ENCODE assay signal across 24 cellular contexts in the genomic region with DNA sequence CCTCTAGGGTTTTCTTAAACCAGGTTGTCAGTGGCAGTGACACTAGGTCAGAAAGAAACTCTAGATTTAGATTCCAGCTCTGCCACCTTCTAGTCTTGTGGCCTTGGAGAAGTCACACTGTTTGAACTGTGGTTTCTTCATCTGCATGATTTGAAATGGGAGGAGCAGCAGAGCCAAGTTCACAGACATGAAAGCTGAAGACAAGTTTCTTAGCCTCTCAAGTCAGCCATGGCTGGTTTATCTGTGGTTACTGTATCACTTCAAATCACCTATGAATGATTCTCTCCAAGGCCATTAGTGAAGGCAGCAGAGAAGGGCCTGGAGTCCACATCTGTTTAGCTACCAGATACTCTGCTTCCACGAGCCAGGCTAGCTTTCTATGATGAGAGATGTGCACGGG. TPM values are rescaled to one million over a fixed set of nuclear protein-coding genes. Genes with fewer than 3 reads are reported as not detected.
A peak's percentile ranks its signal among the peaks of the same experiment; 100 is the strongest.
DNase-seq lines count a peak whose midpoint lies in the region; ATAC-seq, FAIRE-seq and TF ChIP-seq lines count a peak whose summit lies in the region.
"Had no signal": no experiment of that assay in that cellular context is flagged by ENCODE, and none has a peak within 500 bp of the region (broad histone marks: within the 10 kb centered on the region; RNA-seq: fewer than 3 reads in every experiment).

No MANE protein-coding gene starts in this region.

- intact Hi-C loops in activated CD4-positive, alpha-beta T cell treated with anti-CD3 and anti-CD28 coated beads for 36 hours (cut with DNase I, micrococcal nuclease) = loop anchor here in 1 of 2 experiments (5.0 kb wide), 3 partner anchors 66 to 466 kb away; no protein-coding TSS in a partner anchor
- intact Hi-C loops in natural killer cell (cut with micrococcal nuclease) = loop anchor here (2.0 to 5.0 kb wide), 2 partner anchors 71 to 615 kb away; no protein-coding TSS in a partner anchor
- intact Hi-C loops in right cardiac atrium (cut with DNase I) = loop anchor here (2.0 to 10.0 kb wide), 3 partner anchors 167 to 453 kb away; no protein-coding TSS in a partner anchor
- intact Hi-C loops in CD8-positive, alpha-beta T cell (cut with DNase I, micrococcal nuclease) = loop anchor here in 1 of 2 experiments (5.0 kb wide), 1 partner anchor 66 kb away; no protein-coding TSS in a partner anchor

- CTCF ChIA-PET in activated CD4-positive, alpha-beta T cell treated with anti-CD3 and anti-CD28 coated beads for 36 hours (lab: Charles Lee) = interaction anchor here (0.7 to 9.4 kb wide), 37 partner anchors 8 to 618 kb away, joined by 3 to 210 read pairs (median 4); partner anchors contain the start of gene CDCP1
- CTCF ChIA-PET in CD8-positive, alpha-beta T cell (lab: Charles Lee) = interaction anchor here (0.6 to 17.6 kb wide), 21 partner anchors 13 to 618 kb away, joined by 3 to 597 read pairs (median 4); partner anchors contain the start of gene TMEM158

- H3K36me3 Mint-ChIP-seq in activated CD4-positive, alpha-beta T cell treated with anti-CD3 and anti-CD28 coated beads for 36 hours (ENCODE audit: low read depth) = no peaks in the 10 kb centered on the region
- no peaks in the 10 kb centered on the region for H3K36me3 Mint-ChIP-seq in natural killer cell
- H3K36me3 Mint-ChIP-seq in CD8-positive, alpha-beta T cell = no peaks in the 10 kb centered on the region

- no peaks in the 10 kb centered on the region for H3K9me3 ChIP-seq in right cardiac atrium (ENCODE audit: control insufficient read depth, low read length)
- H3K9me3 ChIP-seq in CD8-positive, alpha-beta T cell (ENCODE audit: low read length) = no peaks in the 10 kb centered on the region
- H3K9me3 ChIP-seq: adrenal gland, left ventricle myocardium inferior, prostate gland, SJCRH30, upper lobe of left lung had no signal

- POLR2A ChIA-PET in activated CD4-positive, alpha-beta T cell treated with anti-CD3 and anti-CD28 coated beads for 36 hours (lab: Charles Lee) = interaction anchor here (1.5 kb wide), 1 partner anchor 169 kb away, joined by 3 read pairs; no protein-coding TSS in a partner anchor
- POLR2A ChIA-PET in CD8-positive, alpha-beta T cell (lab: Charles Lee) = interaction anchor here (0.8 to 1.7 kb wide), 2 partner anchors 126 to 169 kb away, joined by 3 to 7 read pairs; no protein-coding TSS in a partner anchor

- no peak overlapping the region for H3K4me3 ChIP-seq in right cardiac atrium (ENCODE audit: low read length)
- H3K4me3 ChIP-seq in CD8-positive, alpha-beta T cell (ENCODE audit: low read depth, low read length) = no peak overlapping the region
- H3K4me3 ChIP-seq: adrenal gland, left ventricle myocardium inferior, prostate gland, SJCRH30, upper lobe of left lung had no signal

- H3K4me1 ChIP-seq in right cardiac atrium (ENCODE audit: control insufficient read depth, insufficient read depth, low read length) = no peaks in the 10 kb centered on the region
- H3K4me1 ChIP-seq in CD8-positive, alpha-beta T cell (ENCODE audit: insufficient read depth, low read length) = no peaks in the 10 kb centered on the region
- H3K4me1 ChIP-seq: prostate gland had no signal

- H3K27me3 ChIP-seq in right cardiac atrium (ENCODE audit: control insufficient read depth, insufficient read depth) = no peaks in the 10 kb centered on the region
- no peaks in the 10 kb centered on the region for H3K27me3 ChIP-seq in CD8-positive, alpha-beta T cell (ENCODE audit: insufficient read depth, low read length)
- H3K27me3 ChIP-seq: adrenal gland, SJCRH30, upper lobe of left lung had no signal

- no peak overlapping the region for H3K27ac ChIP-seq in right cardiac atrium (ENCODE audit: low read length)
- H3K27ac ChIP-seq in CD8-positive, alpha-beta T cell (ENCODE audit: low read depth, low read length) = no peak overlapping the region
- H3K27ac ChIP-seq: 22Rv1, left ventricle myocardium inferior, prostate gland, SJCRH30, upper lobe of left lung, VCaP had no signal

- H3K27me3 Mint-ChIP-seq in activated CD4-positive, alpha-beta T cell treated with anti-CD3 and anti-CD28 coated beads for 36 hours = peaks cover 7% of the 10 kb centered on the region
- H3K27me3 Mint-ChIP-seq in natural killer cell (ENCODE audit: low read depth in 2 of 2) = peaks cover 3 to 24% of the 10 kb centered on the region in 2 donors
- peaks cover 21% of the 10 kb centered on the region for H3K27me3 Mint-ChIP-seq in CD8-positive, alpha-beta T cell (ENCODE audit: low read depth)

- DNase-seq in activated CD4-positive, alpha-beta T cell treated with anti-CD3 and anti-CD28 coated beads for 36 hours = no peak
- no peak for DNase-seq in activated CD4-positive, alpha-beta T cell treated with anti-CD3 and anti-CD28 coated beads for 48 hours
- DNase-seq in RCC 7860 (ENCODE audit: low spot score) (peak; percentile 24), natural killer cell (no peak), right cardiac atrium (no peak), NCI-H1092 (lab: John Stamatoyannopoulos, UW) (no peak)
- no peak for DNase-seq in CD8-positive, alpha-beta T cell
- DNase-seq: adrenal gland; left ventricle myocardium inferior; NCI-H1694; NCI-H2171 treated with DMSO at 0.1 percent for 48 hours; NCI-H69; SJCRH30; stimulated activated CD4-positive, alpha-beta T cell treated with anti-CD3 and anti-CD28 coated beads, Interleukin-2, amount 100 ng/mL, for 24 hours; stimulated activated naive CD8-positive, alpha-beta T cell treated with anti-CD3 and anti-CD28 coated beads, Interleukin-15, amount 100 ng/mL, for 72 hours; upper lobe of left lung had no signal

- H3K9me3 Mint-ChIP-seq in activated CD4-positive, alpha-beta T cell treated with anti-CD3 and anti-CD28 coated beads for 36 hours (ENCODE audit: low read depth) = no peaks in the 10 kb centered on the region
- no peaks in the 10 kb centered on the region for H3K9me3 Mint-ChIP-seq in natural killer cell
- H3K9me3 Mint-ChIP-seq in CD8-positive, alpha-beta T cell = no peaks in the 10 kb centered on the region
- H3K9me3 Mint-ChIP-seq: neural crest cell; stimulated activated naive CD8-positive, alpha-beta T cell treated with anti-CD3 and anti-CD28 coated beads, Interleukin-15, amount 100 ng/mL, for 72 hours; T-helper 1 cell treated with Interleukin-12 subunit alpha and Interleukin-12 subunit beta and Interleukin-4 antibody, amounts not matched to agents 30 μg/mL and 1 μg/mL, for 36 hours had no signal

- WGBS in right cardiac atrium = 82% methylated on average over 2 of the region's 2 CpGs

- FAIRE-seq in RCC 7860 (lab: Jason Lieb, UNC) = peak; percentile 8
- FAIRE-seq: HepG2 had no signal

- peak; percentile 17 for ATAC-seq in activated CD4-positive, alpha-beta T cell treated with anti-CD3 and anti-CD28 coated beads for 36 hours
- ATAC-seq in GM18867 (IDR thresholded peaks at IDR 0.05; ENCODE audit: unreplicated experiment) = peak; percentile 35
- ATAC-seq in natural killer cell = peak in 2 of 3 donors; percentile 14 to 34
- ATAC-seq in right cardiac atrium = no peak
- no peak for ATAC-seq in CD8-positive, alpha-beta T cell
- ATAC-seq: HepG2; Panc1; stimulated activated naive CD8-positive, alpha-beta T cell treated with anti-CD3 and anti-CD28 coated beads, Interleukin-15, amount 100 ng/mL, for 72 hours had no signal

- no peak overlapping the region for H3K4me3 Mint-ChIP-seq in activated CD4-positive, alpha-beta T cell treated with anti-CD3 and anti-CD28 coated beads for 36 hours
- H3K4me3 Mint-ChIP-seq in natural killer cell = no peak overlapping the region
- H3K4me3 Mint-ChIP-seq in CD8-positive, alpha-beta T cell = no peak overlapping the region
- H3K4me3 Mint-ChIP-seq: neural crest cell; stimulated activated naive CD8-positive, alpha-beta T cell treated with anti-CD3 and anti-CD28 coated beads, Interleukin-15, amount 100 ng/mL, for 72 hours; T-helper 1 cell treated with Interleukin-12 subunit alpha and Interleukin-12 subunit beta and Interleukin-4 antibody, amounts not matched to agents 30 μg/mL and 1 μg/mL, for 36 hours had no signal

- no peaks in the 10 kb centered on the region for H3K36me3 ChIP-seq in CD8-positive, alpha-beta T cell (ENCODE audit: insufficient read depth, low read length)
- H3K36me3 ChIP-seq: adrenal gland, left ventricle myocardium inferior, prostate gland, SJCRH30, upper lobe of left lung had no signal

- no peak overlapping the region for H3K27ac Mint-ChIP-seq in activated CD4-positive, alpha-beta T cell treated with anti-CD3 and anti-CD28 coated beads for 36 hours
- no peak overlapping the region for H3K27ac Mint-ChIP-seq in natural killer cell
- no peak overlapping the region for H3K27ac Mint-ChIP-seq in CD8-positive, alpha-beta T cell
- H3K27ac Mint-ChIP-seq: stimulated activated naive CD8-positive, alpha-beta T cell treated with anti-CD3 and anti-CD28 coated beads, Interleukin-15, amount 100 ng/mL, for 72 hours; T-helper 1 cell treated with Interleukin-12 subunit alpha and Interleukin-12 subunit beta and Interleukin-4 antibody, amounts not matched to agents 30 μg/mL and 1 μg/mL, for 36 hours had no signal

- no peak for TF ChIP-seq CTCF in natural killer cell (IDR thresholded peaks at IDR 0.05)
- no peak for TF ChIP-seq CTCF in CD8-positive, alpha-beta T cell (IDR thresholded peaks at IDR 0.05)

- peaks cover 27% of the 10 kb centered on the region for H3K4me1 Mint-ChIP-seq in activated CD4-positive, alpha-beta T cell treated with anti-CD3 and anti-CD28 coated beads for 36 hours
- H3K4me1 Mint-ChIP-seq in natural killer cell = peaks cover 12 to 25% of the 10 kb centered on the region in 2 donors
- H3K4me1 Mint-ChIP-seq in CD8-positive, alpha-beta T cell (ENCODE audit: low read depth) = peaks cover 18% of the 10 kb centered on the region

RNA-seq across cellular contexts. Expression of gene CLEC3B, which starts 15.6 kb away (rescaled TPM):
- total RNA-seq in activated CD4-positive, alpha-beta T cell treated with anti-CD3 and anti-CD28 coated beads for 36 hours = not detected
- total RNA-seq in natural killer cell (1 to 10 TPM in 2 of 3 donors, under 1 TPM in 1; 0.87 to 1.5 (median 1.1) TPM), right cardiac atrium (100 to 1,000 TPM; 133 to 170 (median 160) TPM)
- polyA plus RNA-seq in right cardiac atrium = 451 TPM
- total RNA-seq in CD8-positive, alpha-beta T cell = under 1 TPM in 1 of 2 experiments, not detected in 1; 0.38 TPM
- total RNA-seq: HepG2, neural crest cell, SJCRH30 had no signal

Comparison
In these comparisons a context has a peak if more than half of its experiments do, and no peak if none do; other contexts are left out.
1. ATAC-seq: peak in activated CD4-positive, alpha-beta T cell treated with anti-CD3 and anti-CD28 coated beads for 36 hours (single experiment), GM18867 (single experiment) and natural killer cell (2 of 3); none in right cardiac atrium (0 of 2) and CD8-positive, alpha-beta T cell (single experiment).
2. RNA of gene CLEC3B, which starts 15.6 kb away (total RNA-seq): 133 to 170 TPM in right cardiac atrium; 0.87 to 1.5 TPM in natural killer cell, 0.38 TPM in CD8-positive, alpha-beta T cell and not detected in activated CD4-positive, alpha-beta T cell treated with anti-CD3 and anti-CD28 coated beads for 36 hours; every median in the first group is over 10 times any median in the second.